Comparison of ENCODE assay signal across 1 cellular context in genomic region chr15:75661041-75661778, GRCh38.
TF ChIP-seq lines count a peak whose summit lies in the region.

No MANE protein-coding gene starts in this region.

TF ChIP-seq in HCT116, 20 proteins besides CTCF, POLR2A, EP300 and RAD21:
- no peak for TF ChIP-seq MAX (IDR thresholded peaks at IDR 0.05)
- TF ChIP-seq CEBPB (IDR thresholded peaks at IDR 0.05; ENCODE audit: low read depth), result no peak
- TF ChIP-seq YY1 (IDR thresholded peaks at IDR 0.05; ENCODE audit: extremely low read depth, insufficient replicate concordance, low read depth, low read length), result peak; percentile 4
- no peak for TF ChIP-seq ELF1 (IDR thresholded peaks at IDR 0.05; ENCODE audit: borderline replicate concordance, low read depth)
- peak; percentile 67 for TF ChIP-seq POLR2AphosphoS5 (IDR thresholded peaks at IDR 0.05; ENCODE audit: low read depth, low read length)
- no peak for TF ChIP-seq REST (IDR thresholded peaks at IDR 0.05; ENCODE audit: low read depth)
- no peak for TF ChIP-seq ATF3 (IDR thresholded peaks at IDR 0.05)
- TF ChIP-seq TCF7L2 (IDR thresholded peaks at IDR 0.05; ENCODE audit: borderline replicate concordance, extremely low read depth, insufficient read depth, insufficient read length), result no peak
